ENCODE assay signal across 8 cellular contexts in the genomic region with DNA sequence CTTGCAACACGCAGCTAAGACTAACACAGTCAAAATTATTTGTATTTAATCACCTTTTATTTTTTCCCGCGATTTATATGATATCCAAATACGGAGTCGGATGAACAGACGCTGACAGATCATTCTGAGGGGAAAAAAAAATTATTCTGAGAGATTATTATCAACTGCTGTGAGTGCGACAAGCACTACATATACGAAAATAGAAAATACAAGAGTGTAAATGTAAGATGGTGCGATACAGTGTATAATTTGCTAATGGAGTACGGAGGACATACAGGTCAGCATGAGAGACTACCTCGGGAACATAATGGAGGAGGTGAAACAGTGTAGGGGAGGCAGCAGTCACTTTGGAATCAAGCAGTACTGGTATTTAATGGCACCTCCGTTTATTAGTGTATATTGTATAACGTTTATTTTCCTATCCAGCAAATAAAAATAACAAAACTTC. TPM values are rescaled to one million over a fixed set of nuclear protein-coding genes. Genes with fewer than 3 reads are reported as not detected.
DNase-seq lines count a peak whose midpoint lies in the region; ATAC-seq and TF ChIP-seq lines count a peak whose summit lies in the region.

No MANE protein-coding gene starts in this region.

- no peak overlapping the region for H3K23ac ChIP-seq in neuronal stem cell (ENCODE audit: low read depth, low read length, poor library complexity)

- peak overlapping the region; percentile 57 for H3K27ac ChIP-seq in OCI-LY1 (ENCODE audit: low read depth, low read length, poor library complexity, severe bottlenecking)
- peak overlapping the region; percentile 21 for H3K27ac ChIP-seq in neuronal stem cell (replicated peaks; ENCODE audit: low read length)

- no peaks in the 10 kb centered on the region for H3K9me3 ChIP-seq in OCI-LY1 (ENCODE audit: low read length)
- no peaks in the 10 kb centered on the region for H3K9me3 ChIP-seq in neuronal stem cell (replicated peaks in 1 of 2; ENCODE audit: control insufficient read depth in 2 of 2, insufficient read depth in 1 of 2, low read depth in 1 of 2, low read length in 2 of 2)

- H3K9ac ChIP-seq in OCI-LY1 (ENCODE audit: low read length): peak overlapping the region; percentile 76
- no peak overlapping the region for H3K9ac ChIP-seq in neuronal stem cell (ENCODE audit: low read depth, low read length, poor library complexity)

- H3K79me2 ChIP-seq in OCI-LY1 (ENCODE audit: insufficient read depth, low read length): peaks cover 36% of the 10 kb centered on the region

- no peaks in the 10 kb centered on the region for H3K36me3 ChIP-seq in OCI-LY1 (ENCODE audit: insufficient read depth, low read length)
- H3K36me3 ChIP-seq in neuronal stem cell (replicated peaks in 1 of 2; ENCODE audit: control insufficient read depth in 2 of 2, insufficient read depth in 2 of 2, low read length in 2 of 2): no peaks in the 10 kb centered on the region

- H3K4me2 ChIP-seq in OCI-LY1 (ENCODE audit: low read length) (peak overlapping the region; percentile 82), neuronal stem cell (ENCODE audit: insufficient read depth, low read length, poor library complexity, severe bottlenecking) (no peak overlapping the region)

- H3K9me3 Mint-ChIP-seq in endothelial cell (ENCODE audit: unreplicated experiment): no peaks in the 10 kb centered on the region

- no peak overlapping the region for H3K18ac ChIP-seq in neuronal stem cell (ENCODE audit: low read length)

- H2BK12ac ChIP-seq in neuronal stem cell (ENCODE audit: low read length): no peak overlapping the region

- H4K20me1 ChIP-seq in OCI-LY1 (ENCODE audit: insufficient read depth, low read length): no peaks in the 10 kb centered on the region

- TF ChIP-seq CTCF in GM12875 (IDR thresholded peaks at IDR 0.05; ENCODE audit: borderline replicate concordance, insufficient read depth, low read depth, low read length) (no peak), OCI-LY1 (IDR thresholded peaks at IDR 0.05; ENCODE audit: low read length) (no peak), endothelial cell (IDR thresholded peaks at IDR 0.05; ENCODE audit: unreplicated experiment) (no peak)

- H3K4me1 ChIP-seq in OCI-LY1 (ENCODE audit: insufficient read depth, low read length, severe bottlenecking): peaks cover 34% of the 10 kb centered on the region
- peaks cover 2 to 8% of the 10 kb centered on the region in 2 donors for H3K4me1 ChIP-seq in neuronal stem cell (ENCODE audit: control insufficient read depth in 2 of 2, insufficient read depth in 1 of 2, low read depth in 1 of 2, low read length in 2 of 2)

- H3K36me3 Mint-ChIP-seq in endothelial cell (ENCODE audit: low read depth, unreplicated experiment): peaks cover 5% of the 10 kb centered on the region

- H4K91ac ChIP-seq in neuronal stem cell (ENCODE audit: low read depth, low read length, poor library complexity): no peak overlapping the region

- DNase-seq in endothelial cell (ENCODE audit: low spot score) (no peak), neuronal stem cell (ENCODE audit: low spot score) (no peak), D341Med (ENCODE audit: low spot score) (no peak)
- DNase-seq in activated effector memory CD4-positive, alpha-beta T cell treated with anti-CD3 and anti-CD28 coated beads, Interleukin-2, amount 50 U/mL, for 16 hours: no peak
- no peak for DNase-seq in activated CD8-positive, alpha-beta memory T cell treated with anti-CD3 and anti-CD28 coated beads, Interleukin-2, amount 50 U/mL, for 4 hours

- no peaks in the 10 kb centered on the region for H3K9me2 ChIP-seq in OCI-LY1 (ENCODE audit: low read depth, low read length)

- H3K27me3 ChIP-seq in OCI-LY1 (ENCODE audit: insufficient read depth, low read length) (no peaks in the 10 kb centered on the region), neuronal stem cell (ENCODE audit: control insufficient read depth in 3 of 3, insufficient read depth in 3 of 3, low read depth in 1 of 3, low read length in 3 of 3) (no peaks in the 10 kb centered on the region)

- H3F3A ChIP-seq in OCI-LY1 (ENCODE audit: insufficient read depth, low read length): peaks cover 8% of the 10 kb centered on the region; the same call in 1 of the 2 replicates

- ATAC-seq in GM18870 (IDR thresholded peaks at IDR 0.05; ENCODE audit: unreplicated experiment): no peak

- H3K27me3 Mint-ChIP-seq in endothelial cell (ENCODE audit: unreplicated experiment): peaks cover 11% of the 10 kb centered on the region

- H2AFZ ChIP-seq in OCI-LY1 (ENCODE audit: low read length) (peak overlapping the region; percentile 77; the same call in 1 of the 2 replicates), neuronal stem cell (ENCODE audit: low read length) (peak overlapping the region; percentile 86)

- no peak overlapping the region for H2BK5ac ChIP-seq in neuronal stem cell (ENCODE audit: low read length)

- no peak overlapping the region for H3K4ac ChIP-seq in neuronal stem cell (ENCODE audit: low read length)

- no peaks in the 10 kb centered on the region for H3K79me1 ChIP-seq in neuronal stem cell (ENCODE audit: low read depth, low read length)

- no peak overlapping the region for H2BK120ac ChIP-seq in neuronal stem cell (ENCODE audit: low read depth, low read length)

- H2AK5ac ChIP-seq in neuronal stem cell (ENCODE audit: low read depth, low read length): no peak overlapping the region

- H3K4me3 ChIP-seq in GM12875 (ENCODE audit: low read depth, low read length): peak overlapping the region; percentile 61
- H3K4me3 ChIP-seq in OCI-LY1 (ENCODE audit: low read depth, low read length, poor library complexity, severe bottlenecking): peak overlapping the region; percentile 89
- peak overlapping the region in 1 of 2 donors; percentile 57 for H3K4me3 ChIP-seq in neuronal stem cell (ENCODE audit: low read length in 2 of 2)

- H3K27ac Mint-ChIP-seq in endothelial cell (ENCODE audit: unreplicated experiment): peak overlapping the region; percentile 88

- no peak overlapping the region for H3K14ac ChIP-seq in neuronal stem cell (ENCODE audit: low read length)

- H2BK15ac ChIP-seq in neuronal stem cell (ENCODE audit: low read length): no peak overlapping the region

- H3K4me3 Mint-ChIP-seq in endothelial cell (ENCODE audit: unreplicated experiment): peak overlapping the region; percentile 94

- WGBS in neuronal stem cell (ENCODE audit: extremely low coverage in 2 of 2, insufficient read length in 2 of 2, insufficient replicate concordance in 1 of 2), 2 donors: no CpG with 5 or more reads among the region's 13 CpGs

- no peak overlapping the region for H4K8ac ChIP-seq in neuronal stem cell (ENCODE audit: low read depth, low read length)

- H3K4me1 Mint-ChIP-seq in endothelial cell (ENCODE audit: unreplicated experiment): peaks cover 29% of the 10 kb centered on the region

RNA-seq across cellular contexts. Expression of a gene that starts 2.8 kb away (rescaled TPM):
- total RNA-seq in endothelial cell (ENCODE audit: unreplicated experiment): 10.9 TPM
- polyA plus RNA-seq in neuronal stem cell (2013, experiment 1 of 2): 9.3 TPM
- polyA plus RNA-seq in neuronal stem cell (2013, experiment 2 of 2): 9.6 TPM

RNA-seq across cellular contexts. Expression of a gene that starts 21.5 kb away (rescaled TPM):
- 32.2 TPM for total RNA-seq in endothelial cell (ENCODE audit: unreplicated experiment)
- polyA plus RNA-seq in neuronal stem cell (2013, experiment 1 of 2): 47.5 TPM
- polyA plus RNA-seq in neuronal stem cell (2013, experiment 2 of 2): 46.9 TPM
